ENCODE assay signal across 21 cellular contexts in the genomic region with DNA sequence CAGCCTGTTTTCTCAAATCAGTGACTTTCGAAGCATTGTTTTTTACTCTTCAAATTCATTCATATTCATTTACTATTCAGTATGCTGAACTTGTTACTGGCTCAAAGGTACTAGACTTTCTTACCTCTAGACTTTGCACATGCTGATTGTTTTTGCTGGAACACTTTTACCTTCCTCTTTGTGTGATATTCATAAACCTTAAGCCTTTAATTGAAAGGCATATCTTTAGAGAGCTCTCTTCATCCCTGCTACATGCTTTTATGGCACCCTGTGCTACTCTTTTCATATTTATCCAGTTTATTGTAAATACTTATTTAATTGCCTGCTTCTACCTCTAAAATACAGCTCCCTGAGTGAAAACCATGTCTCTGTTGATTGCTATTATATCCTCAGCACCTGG. TPM values are rescaled to one million over a fixed set of nuclear protein-coding genes. Genes with fewer than 3 reads are reported as not detected.
DNase-seq lines count a peak whose midpoint lies in the region; ATAC-seq and TF ChIP-seq lines count a peak whose summit lies in the region.
"Had no signal": no experiment of that assay in that cellular context is flagged by ENCODE, and none has a peak within 500 bp of the region (broad histone marks: within the 10 kb centered on the region; RNA-seq: fewer than 3 reads in every experiment).

No MANE protein-coding gene starts in this region.

- H3K9me3 ChIP-seq in colonic mucosa = no peaks in the 10 kb centered on the region
- H3K9me3 ChIP-seq: BE2C, SJSA1 had no signal

- H3K36me3 ChIP-seq in colonic mucosa = no peaks in the 10 kb centered on the region
- H3K36me3 ChIP-seq: BE2C, SJSA1 had no signal

- H3K4me3 Mint-ChIP-seq in mesothelial cell of epicardium (no peak overlapping the region), HFFc6 (no peak overlapping the region)
- H3K4me3 Mint-ChIP-seq in activated naive CD4-positive, alpha-beta T cell treated with anti-CD3 and anti-CD28 coated beads, Interleukin-2, amount 10 ng/mL, durations not matched to agents 7 days and 5 days = no peak overlapping the region
- H3K4me3 Mint-ChIP-seq: H9 had no signal

- no peak overlapping the region for H3K9ac ChIP-seq in colonic mucosa (ENCODE audit: low read depth in 2 of 2, low read length in 2 of 2)
- H3K9ac ChIP-seq: GM23248 had no signal

- H3K27me3 Mint-ChIP-seq in mesothelial cell of epicardium (ENCODE audit: low read depth) (no peaks in the 10 kb centered on the region), HFFc6 (ENCODE audit: insufficient read depth) (no peaks in the 10 kb centered on the region; the same call in 1 of the 2 replicates)
- H3K27me3 Mint-ChIP-seq in activated naive CD4-positive, alpha-beta T cell treated with anti-CD3 and anti-CD28 coated beads, Interleukin-2, amount 10 ng/mL, durations not matched to agents 7 days and 5 days = no peaks in the 10 kb centered on the region

- H3K27ac Mint-ChIP-seq in mesothelial cell of epicardium (peak overlapping the region; percentile 7), HFFc6 (no peak overlapping the region)
- H3K27ac Mint-ChIP-seq in activated naive CD4-positive, alpha-beta T cell treated with anti-CD3 and anti-CD28 coated beads, Interleukin-2, amount 10 ng/mL, durations not matched to agents 7 days and 5 days = no peak overlapping the region
- H3K27ac Mint-ChIP-seq: H9 had no signal

- H3K4me1 Mint-ChIP-seq in mesothelial cell of epicardium (no peaks in the 10 kb centered on the region), HFFc6 (ENCODE audit: low read depth) (peaks cover 19% of the 10 kb centered on the region)
- H3K4me1 Mint-ChIP-seq in activated naive CD4-positive, alpha-beta T cell treated with anti-CD3 and anti-CD28 coated beads, Interleukin-2, amount 10 ng/mL, durations not matched to agents 7 days and 5 days = no peaks in the 10 kb centered on the region
- H3K4me1 Mint-ChIP-seq: H9 had no signal

- H3K27ac ChIP-seq in colonic mucosa = peak overlapping the region; percentile 16
- H3K27ac ChIP-seq: GM23248, HL-60, SJSA1 had no signal

- no peaks in the 10 kb centered on the region for H3K27me3 ChIP-seq in colonic mucosa
- H3K27me3 ChIP-seq: BE2C, SJSA1 had no signal

- no peaks in the 10 kb centered on the region for H3K4me1 ChIP-seq in colonic mucosa
- H3K4me1 ChIP-seq: BE2C had no signal

- H3K4me3 ChIP-seq in colonic mucosa = no peak overlapping the region
- H3K4me3 ChIP-seq: GM23248, SJSA1 had no signal

- ATAC-seq in GM21447 (IDR thresholded peaks at IDR 0.05; ENCODE audit: unreplicated experiment) = no peak
- ATAC-seq: Right ventricle myocardium inferior had no signal

- intact Hi-C loops in colonic mucosa (cut with DNase I) = no loop called here

- H3K36me3 Mint-ChIP-seq in mesothelial cell of epicardium = peaks cover 14% of the 10 kb centered on the region
- H3K36me3 Mint-ChIP-seq in activated naive CD4-positive, alpha-beta T cell treated with anti-CD3 and anti-CD28 coated beads, Interleukin-2, amount 10 ng/mL, durations not matched to agents 7 days and 5 days = no peaks in the 10 kb centered on the region
- H3K36me3 Mint-ChIP-seq in HFFc6 (ENCODE audit: low read depth) = peaks cover 5% of the 10 kb centered on the region; the same call in 1 of the 2 replicates

- H3K9me3 Mint-ChIP-seq in mesothelial cell of epicardium = no peaks in the 10 kb centered on the region
- H3K9me3 Mint-ChIP-seq in activated naive CD4-positive, alpha-beta T cell treated with anti-CD3 and anti-CD28 coated beads, Interleukin-2, amount 10 ng/mL, durations not matched to agents 7 days and 5 days = no peaks in the 10 kb centered on the region
- H3K9me3 Mint-ChIP-seq in HFFc6 = no peaks in the 10 kb centered on the region
- H3K9me3 Mint-ChIP-seq: H9 had no signal

- TF ChIP-seq CTCF in colonic mucosa (IDR thresholded peaks at IDR 0.05) (no peak), mesothelial cell of epicardium (IDR thresholded peaks at IDR 0.05; ENCODE audit: unreplicated experiment) (no peak), HFFc6 (IDR thresholded peaks at IDR 0.05) (no peak)

- DNase-seq in NCI-H1436 treated with DMSO at 0.1 percent for 48 hours (lab: John Stamatoyannopoulos, UW) (peak; percentile 41), colonic mucosa (no peak), mesothelial cell of epicardium (ENCODE audit: low spot score in 2 of 2, unreplicated experiment in 2 of 2) (no peak), HFFc6 (no peak), retina (no peak)
- no peak for DNase-seq in activated naive CD4-positive, alpha-beta T cell treated with anti-CD3 and anti-CD28 coated beads, Interleukin-2, amount 10 ng/mL, durations not matched to agents 7 days and 5 days
- DNase-seq: BE2C, DMS53, GM23248, H9, KG1, NCI-H1092 treated with DMSO at 0.1 percent for 48 hours, NCI-H2081, NCI-H446, NCI-H526 had no signal

- CTCF ChIA-PET in activated naive CD4-positive, alpha-beta T cell treated with anti-CD3 and anti-CD28 coated beads, Interleukin-2, amount 10 ng/mL, durations not matched to agents 7 days and 5 days (lab: Charles Lee) = no interaction called here

RNA-seq across cellular contexts. Expression of a gene that starts 48.7 kb away (rescaled TPM):
- 100 to 1,000 TPM in 1 of 2 donors, 10 to 100 TPM in 1; 48.9 to 130 TPM for total RNA-seq in colonic mucosa
- not detected in 3 replicates for total RNA-seq in mesothelial cell of epicardium
- total RNA-seq in HFFc6 (2021; fragmentation: NEBNext Ultra II Directional; extraction: Animal tissue kit (Norgen Biotek cat#: 25700)) = not detected
- total RNA-seq: A673, GM23248, H9, HT1080, Right ventricle myocardium inferior, SJSA1 had no signal

RNA-seq across cellular contexts. Expression of a gene that starts 54.9 kb away (rescaled TPM):
- 1 to 10 TPM; 1.6 to 6.3 TPM for total RNA-seq in colonic mucosa
- 5.9 to 6.7 TPM (median 6.1 TPM) in 3 replicates for total RNA-seq in mesothelial cell of epicardium
- 1 to 10 TPM; 2.0 to 10.0 (median 8.5) TPM for total RNA-seq in HFFc6 (2021; fragmentation: NEBNext Ultra II Directional; extraction: Animal tissue kit (Norgen Biotek cat#: 25700))
- total RNA-seq: A673 had no signal

Comparison
In these comparisons a context has a peak if more than half of its experiments do, and no peak if none do; other contexts are left out.
1. RNA of a gene that starts 48.7 kb away (total RNA-seq): 48.9 to 130 TPM in colonic mucosa; not detected in mesothelial cell of epicardium and not detected in HFFc6; every median in the first group is over 10 times any median in the second.